ENCODE assay signal across 19 cellular contexts in genomic region chr20:50233325-50234212, GRCh38. TPM values are rescaled to one million over a fixed set of nuclear protein-coding genes. Genes with fewer than 3 reads are reported as not detected.
DNase-seq lines count a peak whose midpoint lies in the region; ATAC-seq, FAIRE-seq and TF ChIP-seq lines count a peak whose summit lies in the region.
"Had no signal": no experiment of that assay in that cellular context is flagged by ENCODE, and none has a peak within 500 bp of the region (broad histone marks: within the 10 kb centered on the region; RNA-seq: fewer than 3 reads in every experiment).

No MANE protein-coding gene starts in this region.

- no TSS peak for BruUV-seq in Calu3 (replicated peaks; lab: Mats Ljungman, UMichigan)

- dilution Hi-C loops in keratinocyte (cut with MboI; ENCODE audit: extremely low pct_ligation_motif_present, low sequenced_read_pairs) = no loop called here

- H2AK5ac ChIP-seq in trophoblast cell (ENCODE audit: low read length) = peak overlapping the region; percentile 92

- H3K14ac ChIP-seq in trophoblast cell (ENCODE audit: low read length) = peak overlapping the region; percentile 67

- peaks cover 19% of the 10 kb centered on the region for H3K36me3 Mint-ChIP-seq in Calu3 (ENCODE audit: insufficient read depth, unreplicated experiment)

- DNase-seq in Calu3 (no peak), HTR-8/SVneo (ENCODE audit: insufficient read length, low spot score) (no peak), keratinocyte (ENCODE audit: low read depth, low spot score) (no peak), trophoblast cell (no peak), SJCRH30 (no peak), NCI-H345 (lab: John Stamatoyannopoulos, UW) (no peak)
- DNase-seq: ACHN, Caco-2, DMS53, H9, MG63, NCI-H1092 treated with DMSO at 0.1 percent for 48 hours, NCI-H2081 treated with DMSO at 0.1 percent for 48 hours, NCI-H524 treated with DMSO at 0.1 percent for 48 hours, SHP77 treated with DMSO at 0.1 percent for 48 hours, SW 1271 had no signal

- intact Hi-C loops in Calu3 (cut with micrococcal nuclease; ENCODE audit: unreplicated experiment) = no loop called here

- no CpG with 5 or more reads among the region's 19 CpGs for WGBS in trophoblast cell (ENCODE audit: extremely low coverage, insufficient coverage, insufficient read length)

- H3K23ac ChIP-seq in trophoblast cell (ENCODE audit: low read length) = no peak overlapping the region

- no peaks in the 10 kb centered on the region for H3K9me3 Mint-ChIP-seq in Calu3 (ENCODE audit: low read depth, unreplicated experiment)
- H3K9me3 Mint-ChIP-seq: H9 had no signal

- H3K27me3 ChIP-seq in keratinocyte (ENCODE audit: control insufficient read depth, extremely low read depth, insufficient read depth, low read length) = no peaks in the 10 kb centered on the region
- H3K27me3 ChIP-seq in trophoblast cell (ENCODE audit: insufficient read depth, low read length) = no peaks in the 10 kb centered on the region
- H3K27me3 ChIP-seq in SJCRH30 = peaks cover 40% of the 10 kb centered on the region
- H3K27me3 ChIP-seq: MG63 had no signal

- H3K4me3 Mint-ChIP-seq in Calu3 (ENCODE audit: low read depth, unreplicated experiment) = no peak overlapping the region
- H3K4me3 Mint-ChIP-seq: H9 had no signal

- H3K4me3 ChIP-seq in keratinocyte (ENCODE audit: control insufficient read depth in 2 of 3, extremely low read depth in 1 of 3, insufficient read depth in 2 of 3, low read depth in 1 of 3, low read length in 3 of 3) (no peak overlapping the region), trophoblast cell (ENCODE audit: low read depth, low read length) (no peak overlapping the region), SJCRH30 (no peak overlapping the region)
- H3K4me3 ChIP-seq: MG63 had no signal

- no peaks in the 10 kb centered on the region for H3K36me3 ChIP-seq in keratinocyte (ENCODE audit: control insufficient read depth in 2 of 2, extremely low read depth in 1 of 2, insufficient read depth in 2 of 2, low read length in 2 of 2)
- H3K36me3 ChIP-seq in trophoblast cell (ENCODE audit: control insufficient read depth in 1 of 2, insufficient read depth in 2 of 2, low read length in 2 of 2) = no peaks in the 10 kb centered on the region
- no peaks in the 10 kb centered on the region for H3K36me3 ChIP-seq in SJCRH30
- H3K36me3 ChIP-seq: MG63 had no signal

- H3K4me1 Mint-ChIP-seq in Calu3 (ENCODE audit: low read depth, unreplicated experiment) = peaks cover 68% of the 10 kb centered on the region

- H4K20me1 ChIP-seq in keratinocyte (ENCODE audit: control insufficient read depth, extremely low read depth, insufficient read depth, low read length) = no peaks in the 10 kb centered on the region

- no peak for TF ChIP-seq CTCF in Calu3 (IDR thresholded peaks at IDR 0.05; ENCODE audit: unreplicated experiment)
- TF ChIP-seq CTCF in keratinocyte (optimal IDR thresholded peaks at IDR 0.05 in 1 of 3, IDR thresholded peaks at IDR 0.05 in 1 of 3, conservative IDR thresholded peaks at IDR 0.05 in 1 of 3; ENCODE audit: extremely low read depth in 1 of 3, insufficient read depth in 2 of 3, low read length in 3 of 3) = no peak

- H3K27ac ChIP-seq in keratinocyte (ENCODE audit: control insufficient read depth, insufficient read depth, low read length) = no peak overlapping the region
- H3K27ac ChIP-seq in trophoblast cell (ENCODE audit: low read depth, low read length) = peak overlapping the region; percentile 24
- H3K27ac ChIP-seq in SJCRH30 = no peak overlapping the region

- no peaks in the 10 kb centered on the region for H3K9me1 ChIP-seq in keratinocyte (ENCODE audit: control insufficient read depth, extremely low read depth, insufficient read depth, low read length)

- peak overlapping the region; percentile 76 for H3K18ac ChIP-seq in trophoblast cell (ENCODE audit: low read length)

- H3K9me3 ChIP-seq in keratinocyte (ENCODE audit: control insufficient read depth, low read depth, low read length) (no peaks in the 10 kb centered on the region), trophoblast cell (ENCODE audit: insufficient read depth, low read depth, low read length) (no peaks in the 10 kb centered on the region), SJCRH30 (replicated peaks) (no peaks in the 10 kb centered on the region)
- H3K9me3 ChIP-seq: Caco-2, MG63 had no signal

- peak overlapping the region; percentile 28 for H3K4ac ChIP-seq in trophoblast cell (ENCODE audit: low read depth, low read length)

- peak overlapping the region; percentile 7 for H2AFZ ChIP-seq in keratinocyte (ENCODE audit: control insufficient read depth, low read length)
- no peak overlapping the region for H2AFZ ChIP-seq in trophoblast cell (ENCODE audit: insufficient read depth, low read length, poor library complexity)

- ATAC-seq in GM21619 (IDR thresholded peaks at IDR 0.05; ENCODE audit: unreplicated experiment) = no peak

- H3K27ac Mint-ChIP-seq in Calu3 (ENCODE audit: unreplicated experiment) = peak overlapping the region; percentile 11

- H4K12ac ChIP-seq in trophoblast cell (ENCODE audit: low read depth, low read length) = no peak overlapping the region

- H3K79me2 ChIP-seq in keratinocyte (ENCODE audit: control insufficient read depth, insufficient read depth, low read length) (no peaks in the 10 kb centered on the region), trophoblast cell (ENCODE audit: control insufficient read depth, insufficient read depth, low read length, poor library complexity) (no peaks in the 10 kb centered on the region)

- FAIRE-seq in HTR-8/SVneo (lab: Jason Lieb, UNC) = peak; percentile 23
- FAIRE-seq in keratinocyte (lab: Jason Lieb, UNC) = no peak
- FAIRE-seq: GM19239, RCC 7860 had no signal

- H4K91ac ChIP-seq in trophoblast cell (ENCODE audit: low read depth, low read length) = peak overlapping the region; percentile 85

- CTCF ChIA-PET in Calu3 (lab: Charles Lee) = interaction anchor here (0.6 to 0.7 kb wide), 2 partner anchors 12 to 33 kb away, joined by 6 read pairs; no protein-coding TSS in a partner anchor

- H3K27me3 Mint-ChIP-seq in Calu3 (ENCODE audit: unreplicated experiment) = no peaks in the 10 kb centered on the region

- H2BK12ac ChIP-seq in trophoblast cell (ENCODE audit: low read length) = peak overlapping the region; percentile 62

- H3K79me1 ChIP-seq in trophoblast cell (ENCODE audit: low read length) = peaks cover 17% of the 10 kb centered on the region

- H3K9ac ChIP-seq in keratinocyte (ENCODE audit: control insufficient read depth, extremely low read depth, insufficient read depth, low read length) (no peak overlapping the region), trophoblast cell (ENCODE audit: low read length) (no peak overlapping the region)

- H3K4me1 ChIP-seq in keratinocyte (ENCODE audit: control insufficient read depth, extremely low read depth, insufficient read depth, low read length) = no peaks in the 10 kb centered on the region
- peaks cover 11 to 17% of the 10 kb centered on the region in 2 experiments for H3K4me1 ChIP-seq in trophoblast cell (ENCODE audit: control insufficient read depth in 1 of 2, insufficient read depth in 2 of 2, low read length in 2 of 2)
- H3K4me1 ChIP-seq in SJCRH30 = no peaks in the 10 kb centered on the region
- H3K4me1 ChIP-seq: Caco-2 had no signal

- peak overlapping the region; percentile 47 for H2BK120ac ChIP-seq in trophoblast cell (ENCODE audit: insufficient read depth, low read length, poor library complexity)

- H3K4me2 ChIP-seq in keratinocyte (ENCODE audit: control insufficient read depth, extremely low read depth, insufficient read depth, low read depth, low read length) (no peak overlapping the region), trophoblast cell (ENCODE audit: low read length) (no peak overlapping the region)

- peak overlapping the region; percentile 26 for H4K8ac ChIP-seq in trophoblast cell (ENCODE audit: low read depth, low read length)

- H2BK5ac ChIP-seq in trophoblast cell (ENCODE audit: low read depth, low read length, poor library complexity) = peak overlapping the region; percentile 58

RNA-seq across cellular contexts. Expression of gene CEBPB, which starts 42.9 kb away (rescaled TPM):
- total RNA-seq in Calu3 (2022) = 137 and 147 TPM in 2 replicates
- 11.2 to 23.1 TPM (median 15.8 TPM) in 3 replicates for polyA plus RNA-seq in keratinocyte
- 29.3 TPM for polyA plus RNA-seq in keratinocyte (2011; ENCODE audit: low read depth)
- 8.5 and 17.2 TPM in 2 replicates for polyA plus RNA-seq in keratinocyte (2011; cell fraction: cytosol; rRNA removed)
- 15.7 and 21.8 TPM in 2 replicates for polyA plus RNA-seq in keratinocyte (2011; cell fraction: nucleus; rRNA removed)
- polyA plus RNA-seq in keratinocyte (2012; ENCODE audit: low replicate concordance) = 20.9 and 67.3 TPM in 2 replicates
- polyA minus RNA-seq in keratinocyte = 3.1 to 4.4 TPM (median 4.1 TPM) in 3 replicates
- 61.0 TPM for polyA minus RNA-seq in keratinocyte (2011; cell fraction: cytosol; rRNA and poly(A)+ RNA removed)
- 16.2 and 23.4 TPM in 2 replicates for polyA minus RNA-seq in keratinocyte (2011; cell fraction: nucleus; rRNA and poly(A)+ RNA removed)
- polyA plus RNA-seq in trophoblast cell (2013) = 167 and 177 TPM in 2 replicates
- total RNA-seq in SJCRH30 (2014; rRNA removed; shearing (Covaris generic)) = 6.6 and 9.3 TPM in 2 replicates

Comparison
In these comparisons a context has a peak if more than half of its experiments do, and no peak if none do; other contexts are left out.
1. RNA of gene CEBPB, which starts 42.9 kb away (total RNA-seq): 137 to 147 TPM in Calu3; 6.6 to 9.3 TPM in SJCRH30; every median in the first group is over 10 times any median in the second.